10 cellular contexts compared by ENCODE assay signal in genomic region chr10:132546567-132547420, GRCh38. TPM values are rescaled to one million over a fixed set of nuclear protein-coding genes. Genes with fewer than 3 reads are reported as not detected.
DNase-seq lines count a peak whose midpoint lies in the region; ATAC-seq, FAIRE-seq and TF ChIP-seq lines count a peak whose summit lies in the region.
"Had no signal": no experiment of that assay in that cellular context is flagged by ENCODE, and none has a peak within 500 bp of the region (broad histone marks: within the 10 kb centered on the region; RNA-seq: fewer than 3 reads in every experiment).

No MANE protein-coding gene starts in this region.

- H3K9me3 ChIP-seq in pancreas = no peaks in the 10 kb centered on the region

- H3K36me3 ChIP-seq in pancreas = no peaks in the 10 kb centered on the region

- ATAC-seq in pancreas = peak; percentile 70 to 90 (median 77)
- ATAC-seq: SK-N-SH treated with all-trans-retinoic acid at 6 μM for 48 hours had no signal

- intact Hi-C loops in pancreas (cut with DNase I) = no loop called here

- WGBS in pancreas, 2 donors = 51 to 60% methylated on average over 26 of the region's 26 CpGs

- DNase-seq in DMS79 (lab: John Stamatoyannopoulos, UW) = peak; percentile 62
- peak; percentile 15 to 47 for DNase-seq in Kasumi-1 (lab: John Stamatoyannopoulos, UW)
- peak; percentile 44 for DNase-seq in cerebellum (ENCODE audit: low spot score)
- peak; percentile 69 to 86 (median 77) for DNase-seq in pancreas
- DNase-seq in NCI-H510A treated with DMSO at 0.1 percent for 48 hours (lab: John Stamatoyannopoulos, UW) = no peak
- DNase-seq in GDM1 (lab: John Stamatoyannopoulos, UW) = no peak
- DNase-seq in OCI-M2 (lab: John Stamatoyannopoulos, UW; ENCODE audit: unreplicated experiment) = no peak
- DNase-seq: cortex of kidney, NCI-H1436 had no signal

- no peak overlapping the region for H3K4me3 ChIP-seq in pancreas

- no peak for FAIRE-seq in pancreas (lab: Jason Lieb, UNC)

- no peak for TF ChIP-seq CTCF in pancreas (IDR thresholded peaks at IDR 0.05)

- H3K27ac ChIP-seq in pancreas = peak overlapping the region in 2 of 4 donors; percentile 58 to 64

- H3K27me3 ChIP-seq in pancreas = no peaks in the 10 kb centered on the region

- H3K4me1 ChIP-seq in pancreas = peaks cover 11 to 14% (median 11%) of the 10 kb centered on the region in 3 donors

RNA-seq across cellular contexts. Expression of gene INPP5A, which starts 9.2 kb away (rescaled TPM):
- total RNA-seq in cerebellum (18.7 TPM), pancreas (10 to 100 TPM in 5 of 6 donors, 1 to 10 TPM in 1; 8.9 to 15.6 (median 11.9) TPM)
- polyA plus RNA-seq in pancreas = 10 to 100 TPM in 1 of 2 donors, 1 to 10 TPM in 1; 5.9 to 11.4 TPM

Comparison
In these comparisons a context has a peak if more than half of its experiments do, and no peak if none do; other contexts are left out.
1. DNase-seq: peak in DMS79 (single experiment), Kasumi-1 (2 of 2), cerebellum (single experiment) and pancreas (6 of 6); none in NCI-H510A treated with DMSO at 0.1 percent for 48 hours (single experiment), GDM1 (single experiment) and OCI-M2 (single experiment).